In genomic region chr11:120682026-120682649, GRCh38 we compare ENCODE assay signal across 19 cellular contexts.
"Had no signal": no experiment of that assay in that cellular context is flagged by ENCODE, and none has a peak within 500 bp of the region (broad histone marks: within the 10 kb centered on the region; RNA-seq: fewer than 3 reads in every experiment).

No MANE protein-coding gene starts in this region.

- FAIRE-seq: kidney had no signal

- H3K27me3 ChIP-seq: ascending aorta, colonic mucosa had no signal

- ATAC-seq: activated T-cell treated with anti-CD3 and anti-CD28 coated beads, Interleukin-2, amount 50 U/mL, for 72 hours; left lobe of liver; mucosa of descending colon had no signal

- DNase-seq: activated CD4-positive, alpha-beta T cell treated with anti-CD3 and anti-CD28 coated beads, Interleukin-2, amount 50 U/mL, for 4 hours; activated effector memory CD4-positive, alpha-beta T cell treated with anti-CD3 and anti-CD28 coated beads, Interleukin-2, amount 50 U/mL, for 16 hours; activated naive CD4-positive, alpha-beta T cell treated with anti-CD3 and anti-CD28 coated beads, Interleukin-2, amount 50 U/mL, for 16 hours; activated T-cell treated with anti-CD3 and anti-CD28 coated beads, Interleukin-2, amount 50 U/mL, for 72 hours; colonic mucosa; kidney; mucosa of descending colon; naive B cell; occipital lobe; stimulated activated CD4-positive, alpha-beta T cell treated with anti-CD3 and anti-CD28 coated beads, Interleukin-1b, Interleukin-23, amount 100 ng/mL, for 48 hours; stimulated activated CD8-positive, alpha-beta memory T cell treated with anti-CD3 and anti-CD28 coated beads, Interleukin-4, amount 100 ng/mL, for 48 hours; stimulated activated naive CD4-positive, alpha-beta T cell; SW 1271; T-helper 2 cell had no signal

- H3K27ac ChIP-seq: ascending aorta, colonic mucosa, esophagus muscularis mucosa, VCaP had no signal

- H3K9me3 ChIP-seq: ascending aorta, colonic mucosa, esophagus muscularis mucosa, mucosa of descending colon had no signal

- H3K36me3 ChIP-seq: ascending aorta, colonic mucosa, esophagus muscularis mucosa had no signal

- H3K4me1 ChIP-seq: ascending aorta, colonic mucosa had no signal

- H3K4me3 ChIP-seq: ascending aorta, colonic mucosa, esophagus muscularis mucosa, lung, mucosa of descending colon had no signal
